Comparison of ENCODE assay signal across 1 cellular context in the genomic region with DNA sequence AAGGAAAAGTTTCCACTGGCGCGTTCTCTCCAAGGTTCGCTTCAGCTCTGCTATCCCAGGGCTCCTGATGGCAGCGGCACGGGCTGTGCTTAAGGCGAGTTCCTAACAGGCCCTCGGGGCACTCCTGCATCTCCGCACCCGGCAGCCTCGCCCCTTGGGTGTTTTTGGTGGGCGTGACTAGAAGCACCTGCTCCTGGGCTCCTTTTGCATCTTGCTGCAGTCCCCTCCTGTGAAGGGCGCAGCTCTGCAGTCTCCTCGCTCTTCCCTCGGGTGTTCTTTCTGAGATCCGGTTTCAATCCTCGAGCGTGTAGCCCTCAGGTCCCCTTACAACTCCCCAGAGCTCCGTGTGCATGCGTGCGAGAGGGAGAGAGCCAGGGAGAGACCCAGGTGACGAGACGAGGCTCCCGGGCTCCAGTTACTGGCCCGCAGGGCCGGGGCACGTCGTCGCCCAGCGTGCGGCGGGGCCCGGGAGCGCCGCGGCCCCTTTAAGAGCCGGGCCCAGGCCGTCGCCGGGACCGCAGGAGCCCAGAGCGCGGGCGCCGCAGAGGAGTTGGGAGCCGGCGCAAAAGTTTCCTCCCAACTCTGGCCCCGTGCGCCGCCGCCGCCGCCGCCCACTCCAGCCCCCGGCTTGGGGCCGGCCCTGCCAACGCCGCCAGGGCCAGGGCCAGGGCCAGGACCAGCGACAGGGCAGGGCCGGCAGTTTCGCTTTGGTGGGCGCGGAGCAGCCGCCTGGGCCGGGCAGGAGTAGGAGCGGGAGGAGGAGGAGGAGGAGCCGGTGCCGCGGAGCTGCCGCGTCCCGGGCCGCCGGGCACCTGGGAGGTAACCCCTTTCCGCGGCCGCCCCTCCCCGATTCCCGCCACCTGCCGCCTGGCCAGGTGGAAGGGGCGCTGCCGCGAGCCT.
A peak's percentile ranks its signal among the peaks of the same experiment; 100 is the strongest.
TF ChIP-seq lines count a peak whose summit lies in the region.

A gene with protein sequence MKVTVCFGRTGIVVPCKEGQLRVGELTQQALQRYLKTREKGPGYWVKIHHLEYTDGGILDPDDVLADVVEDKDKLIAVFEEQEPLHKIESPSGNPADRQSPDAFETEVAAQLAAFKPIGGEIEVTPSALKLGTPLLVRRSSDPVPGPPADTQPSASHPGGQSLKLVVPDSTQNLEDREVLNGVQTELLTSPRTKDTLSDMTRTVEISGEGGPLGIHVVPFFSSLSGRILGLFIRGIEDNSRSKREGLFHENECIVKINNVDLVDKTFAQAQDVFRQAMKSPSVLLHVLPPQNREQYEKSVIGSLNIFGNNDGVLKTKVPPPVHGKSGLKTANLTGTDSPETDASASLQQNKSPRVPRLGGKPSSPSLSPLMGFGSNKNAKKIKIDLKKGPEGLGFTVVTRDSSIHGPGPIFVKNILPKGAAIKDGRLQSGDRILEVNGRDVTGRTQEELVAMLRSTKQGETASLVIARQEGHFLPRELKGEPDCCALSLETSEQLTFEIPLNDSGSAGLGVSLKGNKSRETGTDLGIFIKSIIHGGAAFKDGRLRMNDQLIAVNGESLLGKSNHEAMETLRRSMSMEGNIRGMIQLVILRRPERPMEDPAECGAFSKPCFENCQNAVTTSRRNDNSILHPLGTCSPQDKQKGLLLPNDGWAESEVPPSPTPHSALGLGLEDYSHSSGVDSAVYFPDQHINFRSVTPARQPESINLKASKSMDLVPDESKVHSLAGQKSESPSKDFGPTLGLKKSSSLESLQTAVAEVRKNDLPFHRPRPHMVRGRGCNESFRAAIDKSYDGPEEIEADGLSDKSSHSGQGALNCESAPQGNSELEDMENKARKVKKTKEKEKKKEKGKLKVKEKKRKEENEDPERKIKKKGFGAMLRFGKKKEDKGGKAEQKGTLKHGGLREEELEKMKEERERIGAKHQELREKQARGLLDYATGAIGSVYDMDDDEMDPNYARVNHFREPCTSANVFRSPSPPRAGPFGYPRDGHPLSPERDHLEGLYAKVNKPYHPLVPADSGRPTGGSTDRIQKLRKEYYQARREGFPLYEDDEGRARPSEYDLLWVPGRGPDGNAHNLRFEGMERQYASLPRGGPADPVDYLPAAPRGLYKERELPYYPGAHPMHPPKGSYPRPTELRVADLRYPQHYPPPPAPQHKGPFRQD (N-terminal part only) (plus strand): TSS at position 515 of the 900 bp plus-strand sequence. CDS start 525 bp downstream, outside the sequence.

TF ChIP-seq in HepG2, 621 proteins besides CTCF, POLR2A, EP300 and RAD21 (continued from another document and continues in another):
- TF ChIP-seq, protein P1, sequence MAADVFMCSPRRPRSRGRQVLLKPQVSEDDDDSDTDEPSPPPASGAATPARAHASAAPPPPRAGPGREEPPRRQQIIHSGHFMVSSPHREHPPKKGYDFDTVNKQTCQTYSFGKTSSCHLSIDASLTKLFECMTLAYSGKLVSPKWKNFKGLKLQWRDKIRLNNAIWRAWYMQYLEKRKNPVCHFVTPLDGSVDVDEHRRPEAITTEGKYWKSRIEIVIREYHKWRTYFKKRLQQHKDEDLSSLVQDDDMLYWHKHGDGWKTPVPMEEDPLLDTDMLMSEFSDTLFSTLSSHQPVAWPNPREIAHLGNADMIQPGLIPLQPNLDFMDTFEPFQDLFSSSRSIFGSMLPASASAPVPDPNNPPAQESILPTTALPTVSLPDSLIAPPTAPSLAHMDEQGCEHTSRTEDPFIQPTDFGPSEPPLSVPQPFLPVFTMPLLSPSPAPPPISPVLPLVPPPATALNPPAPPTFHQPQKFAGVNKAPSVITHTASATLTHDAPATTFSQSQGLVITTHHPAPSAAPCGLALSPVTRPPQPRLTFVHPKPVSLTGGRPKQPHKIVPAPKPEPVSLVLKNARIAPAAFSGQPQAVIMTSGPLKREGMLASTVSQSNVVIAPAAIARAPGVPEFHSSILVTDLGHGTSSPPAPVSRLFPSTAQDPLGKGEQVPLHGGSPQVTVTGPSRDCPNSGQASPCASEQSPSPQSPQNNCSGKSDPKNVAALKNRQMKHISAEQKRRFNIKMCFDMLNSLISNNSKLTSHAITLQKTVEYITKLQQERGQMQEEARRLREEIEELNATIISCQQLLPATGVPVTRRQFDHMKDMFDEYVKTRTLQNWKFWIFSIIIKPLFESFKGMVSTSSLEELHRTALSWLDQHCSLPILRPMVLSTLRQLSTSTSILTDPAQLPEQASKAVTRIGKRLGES (CRISPR knock-in tag; IDR thresholded peaks at IDR 0.05; ENCODE audit: borderline replicate concordance) = no peak
- TF ChIP-seq ZNF747 (CRISPR knock-in tag; IDR thresholded peaks at IDR 0.05; ENCODE audit: borderline replicate concordance) (peak; percentile 69; the same call in 1 of the 2 replicates), ZNF563 (CRISPR knock-in tag; IDR thresholded peaks at IDR 0.05) (peak; percentile 91; the same call in 1 of the 2 replicates), SETDB1 (CRISPR knock-in tag; IDR thresholded peaks at IDR 0.05; ENCODE audit: borderline replicate concordance) (no peak), JUND (CRISPR knock-in tag; IDR thresholded peaks at IDR 0.05) (no peak), ZNF569 (CRISPR knock-in tag; IDR thresholded peaks at IDR 0.05; ENCODE audit: borderline replicate concordance) (0 out of 2 replicates have a peak, but pooled peaks have one; percentile 41), BRD4 (CRISPR knock-in tag; IDR thresholded peaks at IDR 0.05) (no peak), MAZ (IDR thresholded peaks at IDR 0.05; ENCODE audit: borderline replicate concordance, low read depth, low read length) (no peak), MAZ (CRISPR knock-in tag; IDR thresholded peaks at IDR 0.05; ENCODE audit: low read depth) (0 out of 2 replicates have a peak, but pooled peaks have one; percentile 34), ARID2 (CRISPR knock-in tag; IDR thresholded peaks at IDR 0.05; ENCODE audit: borderline replicate concordance) (peak; percentile 71; the same call in 1 of the 2 replicates), CHD2 (IDR thresholded peaks at IDR 0.05; ENCODE audit: low read depth, low read length) (no peak), ZBTB42 (CRISPR knock-in tag; IDR thresholded peaks at IDR 0.05) (no peak), ZNF34 (CRISPR knock-in tag; IDR thresholded peaks at IDR 0.05; ENCODE audit: borderline replicate concordance) (peak; percentile 42; the same call in 1 of the 2 replicates), ZNF607 (CRISPR knock-in tag; IDR thresholded peaks at IDR 0.05; ENCODE audit: borderline replicate concordance) (no peak), GATAD1 (CRISPR knock-in tag; IDR thresholded peaks at IDR 0.05) (no peak), CENPX (CRISPR knock-in tag; IDR thresholded peaks at IDR 0.05) (0 out of 2 replicates have a peak, but pooled peaks have one; percentile 72)
- TF ChIP-seq, protein P2, sequence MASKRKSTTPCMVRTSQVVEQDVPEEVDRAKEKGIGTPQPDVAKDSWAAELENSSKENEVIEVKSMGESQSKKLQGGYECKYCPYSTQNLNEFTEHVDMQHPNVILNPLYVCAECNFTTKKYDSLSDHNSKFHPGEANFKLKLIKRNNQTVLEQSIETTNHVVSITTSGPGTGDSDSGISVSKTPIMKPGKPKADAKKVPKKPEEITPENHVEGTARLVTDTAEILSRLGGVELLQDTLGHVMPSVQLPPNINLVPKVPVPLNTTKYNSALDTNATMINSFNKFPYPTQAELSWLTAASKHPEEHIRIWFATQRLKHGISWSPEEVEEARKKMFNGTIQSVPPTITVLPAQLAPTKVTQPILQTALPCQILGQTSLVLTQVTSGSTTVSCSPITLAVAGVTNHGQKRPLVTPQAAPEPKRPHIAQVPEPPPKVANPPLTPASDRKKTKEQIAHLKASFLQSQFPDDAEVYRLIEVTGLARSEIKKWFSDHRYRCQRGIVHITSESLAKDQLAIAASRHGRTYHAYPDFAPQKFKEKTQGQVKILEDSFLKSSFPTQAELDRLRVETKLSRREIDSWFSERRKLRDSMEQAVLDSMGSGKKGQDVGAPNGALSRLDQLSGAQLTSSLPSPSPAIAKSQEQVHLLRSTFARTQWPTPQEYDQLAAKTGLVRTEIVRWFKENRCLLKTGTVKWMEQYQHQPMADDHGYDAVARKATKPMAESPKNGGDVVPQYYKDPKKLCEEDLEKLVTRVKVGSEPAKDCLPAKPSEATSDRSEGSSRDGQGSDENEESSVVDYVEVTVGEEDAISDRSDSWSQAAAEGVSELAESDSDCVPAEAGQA (IDR thresholded peaks at IDR 0.05; ENCODE audit: low read depth) = no peak
- TF ChIP-seq, protein P2 (CRISPR knock-in tag; IDR thresholded peaks at IDR 0.05; ENCODE audit: borderline replicate concordance) = no peak
- TF ChIP-seq, protein P3, sequence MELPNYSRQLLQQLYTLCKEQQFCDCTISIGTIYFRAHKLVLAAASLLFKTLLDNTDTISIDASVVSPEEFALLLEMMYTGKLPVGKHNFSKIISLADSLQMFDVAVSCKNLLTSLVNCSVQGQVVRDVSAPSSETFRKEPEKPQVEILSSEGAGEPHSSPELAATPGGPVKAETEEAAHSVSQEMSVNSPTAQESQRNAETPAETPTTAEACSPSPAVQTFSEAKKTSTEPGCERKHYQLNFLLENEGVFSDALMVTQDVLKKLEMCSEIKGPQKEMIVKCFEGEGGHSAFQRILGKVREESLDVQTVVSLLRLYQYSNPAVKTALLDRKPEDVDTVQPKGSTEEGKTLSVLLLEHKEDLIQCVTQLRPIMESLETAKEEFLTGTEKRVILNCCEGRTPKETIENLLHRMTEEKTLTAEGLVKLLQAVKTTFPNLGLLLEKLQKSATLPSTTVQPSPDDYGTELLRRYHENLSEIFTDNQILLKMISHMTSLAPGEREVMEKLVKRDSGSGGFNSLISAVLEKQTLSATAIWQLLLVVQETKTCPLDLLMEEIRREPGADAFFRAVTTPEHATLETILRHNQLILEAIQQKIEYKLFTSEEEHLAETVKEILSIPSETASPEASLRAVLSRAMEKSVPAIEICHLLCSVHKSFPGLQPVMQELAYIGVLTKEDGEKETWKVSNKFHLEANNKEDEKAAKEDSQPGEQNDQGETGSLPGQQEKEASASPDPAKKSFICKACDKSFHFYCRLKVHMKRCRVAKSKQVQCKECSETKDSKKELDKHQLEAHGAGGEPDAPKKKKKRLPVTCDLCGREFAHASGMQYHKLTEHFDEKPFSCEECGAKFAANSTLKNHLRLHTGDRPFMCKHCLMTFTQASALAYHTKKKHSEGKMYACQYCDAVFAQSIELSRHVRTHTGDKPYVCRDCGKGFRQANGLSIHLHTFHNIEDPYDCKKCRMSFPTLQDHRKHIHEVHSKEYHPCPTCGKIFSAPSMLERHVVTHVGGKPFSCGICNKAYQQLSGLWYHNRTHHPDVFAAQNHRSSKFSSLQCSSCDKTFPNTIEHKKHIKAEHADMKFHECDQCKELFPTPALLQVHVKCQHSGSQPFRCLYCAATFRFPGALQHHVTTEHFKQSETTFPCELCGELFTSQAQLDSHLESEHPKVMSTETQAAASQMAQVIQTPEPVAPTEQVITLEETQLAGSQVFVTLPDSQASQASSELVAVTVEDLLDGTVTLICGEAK (IDR thresholded peaks at IDR 0.05) = no peak
- TF ChIP-seq, protein P3 (CRISPR knock-in tag; IDR thresholded peaks at IDR 0.05) = no peak
- TF ChIP-seq, protein P4, sequence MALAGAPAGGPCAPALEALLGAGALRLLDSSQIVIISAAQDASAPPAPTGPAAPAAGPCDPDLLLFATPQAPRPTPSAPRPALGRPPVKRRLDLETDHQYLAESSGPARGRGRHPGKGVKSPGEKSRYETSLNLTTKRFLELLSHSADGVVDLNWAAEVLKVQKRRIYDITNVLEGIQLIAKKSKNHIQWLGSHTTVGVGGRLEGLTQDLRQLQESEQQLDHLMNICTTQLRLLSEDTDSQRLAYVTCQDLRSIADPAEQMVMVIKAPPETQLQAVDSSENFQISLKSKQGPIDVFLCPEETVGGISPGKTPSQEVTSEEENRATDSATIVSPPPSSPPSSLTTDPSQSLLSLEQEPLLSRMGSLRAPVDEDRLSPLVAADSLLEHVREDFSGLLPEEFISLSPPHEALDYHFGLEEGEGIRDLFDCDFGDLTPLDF (CRISPR knock-in tag; IDR thresholded peaks at IDR 0.05) = 0 out of 2 replicates have a peak, but pooled peaks have one; percentile 6
- TF ChIP-seq, protein P5, sequence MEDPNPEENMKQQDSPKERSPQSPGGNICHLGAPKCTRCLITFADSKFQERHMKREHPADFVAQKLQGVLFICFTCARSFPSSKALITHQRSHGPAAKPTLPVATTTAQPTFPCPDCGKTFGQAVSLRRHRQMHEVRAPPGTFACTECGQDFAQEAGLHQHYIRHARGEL (CRISPR knock-in tag; IDR thresholded peaks at IDR 0.05) = 0 out of 2 replicates have a peak, but pooled peaks have one; percentile 18
